14 cellular contexts compared by ENCODE assay signal in the genomic region with DNA sequence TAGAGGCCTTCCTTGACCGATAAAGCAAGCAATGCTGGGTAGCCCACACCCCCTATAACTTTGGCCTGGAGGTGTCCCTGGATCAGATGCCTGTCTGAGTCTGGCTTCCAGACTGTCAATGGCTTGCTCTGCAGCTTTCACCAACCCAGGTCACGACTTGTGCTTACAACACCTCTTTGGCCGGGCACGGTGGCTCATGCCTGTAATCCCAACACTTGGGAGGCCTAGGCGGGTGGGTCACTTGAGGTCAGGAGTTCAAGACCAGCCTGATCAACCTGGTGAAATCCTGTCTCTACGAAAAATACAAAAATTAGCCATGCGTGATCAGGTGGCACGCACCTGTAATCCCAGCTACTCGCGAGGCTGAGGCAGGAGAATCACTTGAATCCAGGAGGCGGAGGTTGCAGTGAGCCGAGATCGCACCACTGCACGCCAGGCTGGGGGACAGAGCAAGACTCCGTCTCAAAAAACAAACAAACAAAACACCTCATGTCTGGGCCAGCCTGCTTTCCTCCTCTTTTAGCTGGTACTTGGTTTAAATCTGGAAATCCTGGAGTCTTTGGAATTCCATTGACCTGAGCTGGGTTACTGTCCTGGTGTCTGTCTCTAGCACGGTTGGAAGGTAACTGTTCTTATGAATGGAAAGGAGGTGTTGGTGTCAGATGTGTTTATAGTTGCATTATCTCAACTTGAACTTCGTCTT. TPM values are rescaled to one million over a fixed set of nuclear protein-coding genes. Genes with fewer than 3 reads are reported as not detected.
A peak's percentile ranks its signal among the peaks of the same experiment; 100 is the strongest.
DNase-seq lines count a peak whose midpoint lies in the region; ATAC-seq, FAIRE-seq and TF ChIP-seq lines count a peak whose summit lies in the region.
"Had no signal": no experiment of that assay in that cellular context is flagged by ENCODE, and none has a peak within 500 bp of the region (broad histone marks: within the 10 kb centered on the region; RNA-seq: fewer than 3 reads in every experiment).

No MANE protein-coding gene starts in this region.

- no peak for FAIRE-seq in astrocyte (lab: Jason Lieb, UNC)

- H3K4me1 Mint-ChIP-seq in astrocyte (ENCODE audit: low read depth, unreplicated experiment) (peaks cover 19% of the 10 kb centered on the region), nephron progenitor cell (peaks cover 17% of the 10 kb centered on the region)
- H3K4me1 Mint-ChIP-seq: T-cell had no signal

- H3K36me3 Mint-ChIP-seq in astrocyte (ENCODE audit: low read depth, unreplicated experiment): peaks cover 9% of the 10 kb centered on the region
- peaks cover 8% of the 10 kb centered on the region for H3K36me3 Mint-ChIP-seq in nephron progenitor cell (ENCODE audit: low read depth)
- H3K36me3 Mint-ChIP-seq: CD4-positive, alpha-beta memory T cell; T-cell had no signal

- H4K20me1 ChIP-seq in astrocyte (ENCODE audit: insufficient read depth, low read length): no peaks in the 10 kb centered on the region

- H3K4me3 ChIP-seq in HUES48 (ENCODE audit: low read depth, low read length) (no peak overlapping the region), astrocyte (ENCODE audit: insufficient read depth, low read depth, low read length) (no peak overlapping the region)
- H3K4me3 ChIP-seq: HAP-1 had no signal

- H2AFZ ChIP-seq in astrocyte (ENCODE audit: low read depth, low read length): no peak overlapping the region

- H3K27me3 ChIP-seq in HUES48 (ENCODE audit: control insufficient read depth, insufficient read depth, low read length) (no peaks in the 10 kb centered on the region), astrocyte (ENCODE audit: insufficient read depth, low read length) (no peaks in the 10 kb centered on the region)
- H3K27me3 ChIP-seq: BE2C had no signal

- TF ChIP-seq CTCF in astrocyte (IDR thresholded peaks at IDR 0.05; ENCODE audit: insufficient read depth, low read depth, low read length) (no peak), nephron progenitor cell (IDR thresholded peaks at IDR 0.05) (no peak)

- H3K36me3 ChIP-seq in HUES48 (ENCODE audit: control insufficient read depth, insufficient read depth, low read length): no peaks in the 10 kb centered on the region
- no peaks in the 10 kb centered on the region for H3K36me3 ChIP-seq in astrocyte (ENCODE audit: insufficient read depth, low read length)
- H3K36me3 ChIP-seq: BE2C, HAP-1 had no signal

- H3K9me3 Mint-ChIP-seq in astrocyte (ENCODE audit: unreplicated experiment): peaks cover 2% of the 10 kb centered on the region
- H3K9me3 Mint-ChIP-seq in nephron progenitor cell: no peaks in the 10 kb centered on the region
- H3K9me3 Mint-ChIP-seq: CD4-positive, alpha-beta memory T cell; T-cell had no signal

- H3K79me2 ChIP-seq in astrocyte (ENCODE audit: insufficient read depth, low read length): no peaks in the 10 kb centered on the region

- H3K4me1 ChIP-seq in HUES48 (ENCODE audit: control insufficient read depth, insufficient read depth, low read length) (no peaks in the 10 kb centered on the region), astrocyte (ENCODE audit: insufficient read depth, low read length) (peaks cover 10% of the 10 kb centered on the region)
- H3K4me1 ChIP-seq: BE2C, HAP-1 had no signal

- H3K9me3 ChIP-seq in HUES48 (ENCODE audit: control insufficient read depth, insufficient read depth, low read length) (no peaks in the 10 kb centered on the region), astrocyte (ENCODE audit: insufficient read depth, low read depth, low read length) (no peaks in the 10 kb centered on the region)
- H3K9me3 ChIP-seq: BE2C, HAP-1 had no signal

- H3K27me3 Mint-ChIP-seq in astrocyte (ENCODE audit: low read depth, unreplicated experiment) (no peaks in the 10 kb centered on the region), nephron progenitor cell (ENCODE audit: low read depth, poor library complexity) (peaks cover 6% of the 10 kb centered on the region)
- H3K27me3 Mint-ChIP-seq: CD4-positive, alpha-beta memory T cell; T-cell had no signal

- no peak for ATAC-seq in GM18511 (IDR thresholded peaks at IDR 0.05; ENCODE audit: unreplicated experiment)
- ATAC-seq: T-cell had no signal

- DNase-seq in EH (ENCODE audit: low read depth) (peak; percentile 11), astrocyte (ENCODE audit: low read depth) (no peak), nephron progenitor cell (no peak), NCI-H1417 treated with DMSO at 0.1 percent for 48 hours (lab: John Stamatoyannopoulos, UW) (no peak), A172 (ENCODE audit: low spot score) (no peak)
- DNase-seq: CD4-positive, alpha-beta memory T cell; NCI-H1105 treated with DMSO at 0.1 percent for 48 hours; NCI-H1930; RPMI8226; T-cell had no signal

- H3K27ac Mint-ChIP-seq in astrocyte (ENCODE audit: unreplicated experiment): no peak overlapping the region
- peak overlapping the region; percentile 84 for H3K27ac Mint-ChIP-seq in nephron progenitor cell
- H3K27ac Mint-ChIP-seq: CD4-positive, alpha-beta memory T cell; T-cell had no signal

- H3K4me3 Mint-ChIP-seq in astrocyte (ENCODE audit: unreplicated experiment) (no peak overlapping the region), nephron progenitor cell (no peak overlapping the region)
- H3K4me3 Mint-ChIP-seq: CD4-positive, alpha-beta memory T cell; T-cell had no signal

- no peak overlapping the region for H3K9ac ChIP-seq in HUES48 (ENCODE audit: low read depth, low read length)
- H3K9ac ChIP-seq in astrocyte (ENCODE audit: low read length): no peak overlapping the region

- H3K4me2 ChIP-seq in astrocyte (ENCODE audit: low read length): peak overlapping the region; percentile 58

- peak overlapping the region; percentile 10 for H3K27ac ChIP-seq in HUES48 (ENCODE audit: low read depth, low read length)
- H3K27ac ChIP-seq in astrocyte (ENCODE audit: low read depth, low read length): no peak overlapping the region

RNA-seq across cellular contexts. Expression of a gene that starts 10.3 kb away (rescaled TPM):
- 20.1 and 23.8 TPM in 2 replicates for total RNA-seq in astrocyte
- total RNA-seq in A172 (2014; rRNA removed; shearing (Covaris generic)): 9.2 and 10.7 TPM in 2 replicates
